In the genomic region with DNA sequence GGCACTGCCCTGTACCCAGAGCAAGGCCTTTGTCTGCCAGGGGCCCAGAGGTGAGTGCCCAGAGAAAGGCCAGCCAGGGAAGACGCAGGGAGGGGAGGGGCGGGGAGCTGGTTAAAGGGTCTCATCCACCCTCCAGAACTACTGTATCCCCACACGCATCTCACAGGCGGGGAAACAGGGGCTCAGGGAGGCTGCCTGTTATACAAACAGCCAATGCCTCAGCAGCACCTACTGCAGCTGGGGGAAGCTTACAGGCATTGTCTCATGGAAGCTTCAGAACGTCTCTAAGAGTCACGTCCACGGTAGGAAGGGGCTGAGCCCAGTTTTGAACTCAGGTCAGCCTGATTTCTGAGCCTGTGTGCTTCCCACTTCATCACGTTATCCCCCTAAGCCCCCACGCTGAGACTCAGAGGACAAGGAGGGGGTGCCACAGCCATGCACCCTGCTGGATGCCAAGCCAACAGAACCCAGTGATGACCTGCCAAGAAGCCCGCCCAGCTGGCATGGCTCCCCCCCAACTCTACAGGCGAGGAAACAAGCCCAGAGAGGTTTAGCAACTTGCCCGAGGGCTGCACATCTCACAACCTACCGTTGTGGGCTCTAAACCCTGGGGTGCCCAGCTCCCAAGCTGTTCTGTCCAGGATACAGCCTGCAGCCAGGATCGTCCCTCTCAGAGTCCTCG, we compare ENCODE assay signal across 9 cellular contexts. TPM values are rescaled to one million over a fixed set of nuclear protein-coding genes. Genes with fewer than 3 reads are reported as not detected.
A peak's percentile ranks its signal among the peaks of the same experiment; 100 is the strongest.
DNase-seq lines count a peak whose midpoint lies in the region; ATAC-seq and TF ChIP-seq lines count a peak whose summit lies in the region.
"Had no signal": no experiment of that assay in that cellular context is flagged by ENCODE, and none has a peak within 500 bp of the region (broad histone marks: within the 10 kb centered on the region; RNA-seq: fewer than 3 reads in every experiment).

No MANE protein-coding gene starts in this region.

- H3K4me1 Mint-ChIP-seq in CD4-positive, alpha-beta T cell (ENCODE audit: low read depth) = peaks cover 38% of the 10 kb centered on the region
- peaks cover 81% of the 10 kb centered on the region for H3K4me1 Mint-ChIP-seq in osteocyte (ENCODE audit: unreplicated experiment)
- H3K4me1 Mint-ChIP-seq in T-cell = peaks cover 24 to 38% (median 26%) of the 10 kb centered on the region in 3 donors

- no peak overlapping the region for H2AFZ ChIP-seq in OCI-LY3 (ENCODE audit: low read depth, low read length)

- TF ChIP-seq CTCF in CD4-positive, alpha-beta T cell (IDR thresholded peaks at IDR 0.05) = no peak
- TF ChIP-seq CTCF in OCI-LY3 (IDR thresholded peaks at IDR 0.05; ENCODE audit: low read depth, low read length) (no peak), fibroblast of the aortic adventitia (IDR thresholded peaks at IDR 0.05; ENCODE audit: insufficient read depth, low read length) (no peak), osteocyte (IDR thresholded peaks at IDR 0.05) (no peak)

- POLR2A ChIA-PET in CD4-positive, alpha-beta T cell (lab: Charles Lee) = interaction anchor here (0.6 kb wide), 1 partner anchor 13 kb away, joined by 3 read pairs; no protein-coding TSS in a partner anchor
- POLR2A ChIA-PET in T-cell (lab: Charles Lee) = interaction anchor here in 1 of 2 donors (0.6 kb wide), 1 partner anchor 411 kb away, joined by 5 read pairs; no protein-coding TSS in a partner anchor

- peaks cover 6% of the 10 kb centered on the region for H3K36me3 Mint-ChIP-seq in CD4-positive, alpha-beta T cell (ENCODE audit: low read depth)
- H3K36me3 Mint-ChIP-seq in osteocyte (ENCODE audit: unreplicated experiment) (peaks cover 2% of the 10 kb centered on the region), T-cell (no peaks in the 10 kb centered on the region)

- DNase-seq in CD4-positive, alpha-beta T cell = no peak
- DNase-seq in fibroblast of the aortic adventitia (ENCODE audit: low read depth) = no peak
- DNase-seq in osteocyte (ENCODE audit: extremely low spot score, unreplicated experiment) = no peak
- no peak for DNase-seq in UCSD-AML1 (lab: John Stamatoyannopoulos, UW; ENCODE audit: unreplicated experiment)
- DNase-seq in AG20443 (ENCODE audit: low spot score) = no peak
- no peak for DNase-seq in NCI-H526 (lab: John Stamatoyannopoulos, UW)
- no peak for DNase-seq in T-cell
- DNase-seq: NCI-H82 had no signal

- no peaks in the 10 kb centered on the region for H3K9me3 ChIP-seq in CD4-positive, alpha-beta T cell (ENCODE audit: control insufficient read depth, low read length)
- no peaks in the 10 kb centered on the region for H3K9me3 ChIP-seq in OCI-LY3 (ENCODE audit: insufficient read depth, low read length)

- H3K9me3 Mint-ChIP-seq in CD4-positive, alpha-beta T cell = no peaks in the 10 kb centered on the region
- H3K9me3 Mint-ChIP-seq in osteocyte (ENCODE audit: unreplicated experiment) = no peaks in the 10 kb centered on the region
- H3K9me3 Mint-ChIP-seq in T-cell = no peaks in the 10 kb centered on the region

- H3K27me3 ChIP-seq in CD4-positive, alpha-beta T cell (ENCODE audit: control insufficient read depth, insufficient read depth, low read length) = no peaks in the 10 kb centered on the region
- H3K27me3 ChIP-seq in OCI-LY3 (ENCODE audit: low read depth, low read length) = no peaks in the 10 kb centered on the region

- peak overlapping the region; percentile 98 for H3K27ac Mint-ChIP-seq in CD4-positive, alpha-beta T cell
- H3K27ac Mint-ChIP-seq in osteocyte (ENCODE audit: unreplicated experiment) (peak overlapping the region; percentile 41), T-cell (peak overlapping the region in 1 of 2 donors; percentile 45)

- peak overlapping the region; percentile 85 for H3K4me3 ChIP-seq in OCI-LY3 (ENCODE audit: low read length)
- H3K4me3 ChIP-seq in fibroblast of the aortic adventitia (ENCODE audit: low read depth, low read length) = peak overlapping the region; percentile 3

- no peaks in the 10 kb centered on the region for H3K27me3 Mint-ChIP-seq in CD4-positive, alpha-beta T cell
- H3K27me3 Mint-ChIP-seq in osteocyte (ENCODE audit: unreplicated experiment) (no peaks in the 10 kb centered on the region), T-cell (no peaks in the 10 kb centered on the region)

- peaks cover 37% of the 10 kb centered on the region; the same call in 1 of the 2 replicates for H4K20me1 ChIP-seq in OCI-LY3 (ENCODE audit: insufficient read depth, low read length)

- H3K27ac ChIP-seq in CD4-positive, alpha-beta T cell (ENCODE audit: low read depth, low read length) = no peak overlapping the region
- H3K27ac ChIP-seq in OCI-LY3 (ENCODE audit: low read length) = peak overlapping the region; percentile 91

- H3K4me3 Mint-ChIP-seq in CD4-positive, alpha-beta T cell = peak overlapping the region; percentile 12
- no peak overlapping the region for H3K4me3 Mint-ChIP-seq in osteocyte (ENCODE audit: unreplicated experiment)
- no peak overlapping the region for H3K4me3 Mint-ChIP-seq in T-cell

- peaks cover 39% of the 10 kb centered on the region for H3K36me3 ChIP-seq in OCI-LY3 (replicated peaks; ENCODE audit: low read depth, low read length)

- H3K79me2 ChIP-seq in OCI-LY3 (ENCODE audit: low read length) = peaks cover 93% of the 10 kb centered on the region

- CTCF ChIA-PET in CD4-positive, alpha-beta T cell (lab: Charles Lee) = no interaction called here
- CTCF ChIA-PET in T-cell (lab: Charles Lee) = no interaction called here

- peak overlapping the region; percentile 96 for H3K9ac ChIP-seq in OCI-LY3 (ENCODE audit: low read length)

- intact Hi-C loops in CD4-positive, alpha-beta T cell (cut with DNase I, micrococcal nuclease) = loop anchor here in 1 of 2 experiments (5.0 to 10.0 kb wide), 3 partner anchors 54 to 466 kb away; partner anchors contain the start of genes HDAC11 and IQSEC1

- no peak for ATAC-seq in CD4-positive, alpha-beta T cell (ENCODE audit: poor library complexity)
- no peak for ATAC-seq in T-cell (replicated peaks in 1 of 4)

- peaks cover 71% of the 10 kb centered on the region for H3K4me1 ChIP-seq in OCI-LY3 (ENCODE audit: low read length)

- H3K4me2 ChIP-seq in OCI-LY3 (ENCODE audit: low read length) = peak overlapping the region; percentile 97

RNA-seq across cellular contexts. Expression of gene IQSEC1, which starts 54.5 kb away (rescaled TPM):
- 100 to 1,000 TPM; 102 to 108 TPM for total RNA-seq in CD4-positive, alpha-beta T cell
- total RNA-seq in fibroblast of the aortic adventitia (ENCODE audit: low replicate concordance) = 15.9 and 16.0 TPM in 2 replicates
- total RNA-seq in osteocyte = 37.9 and 38.7 TPM in 2 replicates
- 100 to 1,000 TPM in 1 of 5 donors, 10 to 100 TPM in 4; 73.7 to 113 (median 86.9) TPM for total RNA-seq in T-cell
